16 cellular contexts compared by ENCODE assay signal in the genomic region with DNA sequence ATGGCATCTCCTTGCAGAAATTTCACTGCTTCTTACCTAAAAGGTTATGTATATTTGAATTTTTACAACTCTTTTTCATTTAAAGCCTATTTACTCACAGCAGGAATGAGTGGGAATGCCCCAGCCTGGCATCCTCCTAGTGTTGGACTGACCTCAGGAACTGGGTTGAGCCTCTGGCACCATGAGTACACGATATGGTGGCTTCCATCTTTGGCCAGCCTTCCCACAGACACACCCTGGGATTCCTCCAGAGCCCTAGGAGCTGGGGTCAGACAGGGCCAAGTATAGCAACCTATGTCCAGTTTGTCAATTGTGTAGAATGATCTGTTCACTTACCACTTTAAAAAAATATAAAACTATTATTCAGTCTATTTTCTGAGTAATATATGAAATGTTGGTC. TPM values are rescaled to one million over a fixed set of nuclear protein-coding genes. Genes with fewer than 3 reads are reported as not detected.
DNase-seq lines count a peak whose midpoint lies in the region; ATAC-seq and TF ChIP-seq lines count a peak whose summit lies in the region.
"Had no signal": no experiment of that assay in that cellular context is flagged by ENCODE, and none has a peak within 500 bp of the region (broad histone marks: within the 10 kb centered on the region; RNA-seq: fewer than 3 reads in every experiment).

No MANE protein-coding gene starts in this region.

- H3K79me2 ChIP-seq in Karpas-422 (ENCODE audit: low read length) = peaks cover 3% of the 10 kb centered on the region; the same call in 1 of the 2 replicates

- no peaks in the 10 kb centered on the region for H3K9me2 ChIP-seq in Karpas-422 (replicated peaks; ENCODE audit: insufficient read depth, low read length)

- no peak overlapping the region for H4K8ac ChIP-seq in IMR-90 (ENCODE audit: low read depth in 2 of 2, low read length in 2 of 2)

- peak overlapping the region; percentile 13; the same call in 1 of the 2 replicates for H4K91ac ChIP-seq in IMR-90 (ENCODE audit: insufficient read depth, low read depth, low read length)

- H3K27ac ChIP-seq in IMR-90 (ENCODE audit: insufficient read depth, low read length) (no peak overlapping the region), Karpas-422 (ENCODE audit: low read length) (peak overlapping the region; percentile 96)
- H3K27ac ChIP-seq in naive thymus-derived CD4-positive, alpha-beta T cell (ENCODE audit: low read depth, low read length) = no peak overlapping the region
- H3K27ac ChIP-seq: GM23248 had no signal

- H3K9me1 ChIP-seq in IMR-90 (ENCODE audit: insufficient read depth, low read length) = peaks cover 28% of the 10 kb centered on the region

- no TSS peak for BruUV-seq in IMR-90 (replicated peaks; lab: Mats Ljungman, UMichigan)

- dilution Hi-C loops in IMR-90 (cut with HindIII; ENCODE audit: low sequenced_read_pairs, unreplicated experiment) = no loop called here

- no peak overlapping the region for H3K4me3 ChIP-seq in IMR-90 (ENCODE audit: insufficient read depth, low read depth, low read length)
- no peak overlapping the region for H3K4me3 ChIP-seq in Karpas-422 (ENCODE audit: low read length)
- no peak overlapping the region for H3K4me3 ChIP-seq in naive thymus-derived CD4-positive, alpha-beta T cell (ENCODE audit: low read length)
- H3K4me3 ChIP-seq: GM23248 had no signal

- no peaks in the 10 kb centered on the region for H3K36me3 Mint-ChIP-seq in naive thymus-derived CD4-positive, alpha-beta T cell
- no peaks in the 10 kb centered on the region for H3K36me3 Mint-ChIP-seq in immature natural killer cell
- H3K36me3 Mint-ChIP-seq: CD4-positive, alpha-beta memory T cell had no signal

- H4K5ac ChIP-seq in IMR-90 (ENCODE audit: low read depth, low read length) = no peak overlapping the region

- H3K27me3 Mint-ChIP-seq in naive thymus-derived CD4-positive, alpha-beta T cell = peaks cover 0 to 12% (median 0%) of the 10 kb centered on the region in 5 donors
- H3K27me3 Mint-ChIP-seq in immature natural killer cell (ENCODE audit: low read depth in 3 of 3) = peaks cover 0 to 2% (median 0%) of the 10 kb centered on the region in 3 donors
- H3K27me3 Mint-ChIP-seq: CD4-positive, alpha-beta memory T cell had no signal

- no peak overlapping the region for H2BK5ac ChIP-seq in IMR-90 (ENCODE audit: low read depth, low read length, poor library complexity, severe bottlenecking)

- no peak for TF ChIP-seq RAD21 in IMR-90 (IDR thresholded peaks at IDR 0.05; ENCODE audit: low read length)

- peak overlapping the region; percentile 48; the same call in 1 of the 2 replicates for H3K4ac ChIP-seq in IMR-90 (ENCODE audit: low read depth, low read length)

- H2BK20ac ChIP-seq in IMR-90 (ENCODE audit: low read depth, low read length) = 0 out of 2 replicates have a peak overlapping the region, but pooled peaks have one; percentile 23

- no peak for TF ChIP-seq POLR2A in IMR-90 (IDR thresholded peaks at IDR 0.05; ENCODE audit: low read depth, low read length)

- peaks cover 0 to 33% (median 5%) of the 10 kb centered on the region in 7 donors for H3K4me1 Mint-ChIP-seq in naive thymus-derived CD4-positive, alpha-beta T cell
- H3K4me1 Mint-ChIP-seq in immature natural killer cell = peaks cover 68 to 77% of the 10 kb centered on the region in 2 donors

- H3K4me1 ChIP-seq in IMR-90 (ENCODE audit: control insufficient read depth, insufficient read depth, low read length) (peaks cover 44% of the 10 kb centered on the region), Karpas-422 (ENCODE audit: low read length) (peaks cover 98% of the 10 kb centered on the region)
- peaks cover 0 to 7% of the 10 kb centered on the region in 2 donors for H3K4me1 ChIP-seq in naive thymus-derived CD4-positive, alpha-beta T cell (ENCODE audit: control insufficient read depth in 2 of 2, insufficient read depth in 2 of 2, low read length in 2 of 2)

- H2BK15ac ChIP-seq in IMR-90 (ENCODE audit: low read depth, low read length) = peak overlapping the region; percentile 46; the same call in 1 of the 3 replicates

- H2AK9ac ChIP-seq in IMR-90 (replicated peaks; ENCODE audit: low read depth, low read length, poor library complexity) = no peak overlapping the region

- peak overlapping the region; percentile 46; the same call in 1 of the 2 replicates for H2AK5ac ChIP-seq in IMR-90 (ENCODE audit: low read depth, low read length)

- WGBS in IMR-90 (ENCODE audit: extremely low coverage in 2 of 2, insufficient read length in 1 of 2), 2 experiments = no CpG with 5 or more reads among the region's 1 CpG

- DNase-seq in IMR-90 (no peak), Karpas-422 (no peak), NCI-H226 (peak; percentile 35), myocyte (ENCODE audit: low read depth) (peak; percentile 83), epidermal melanocyte (ENCODE audit: insufficient read length, low spot score) (no peak), pons (ENCODE audit: low spot score) (no peak), immature natural killer cell (no peak)
- no peak for DNase-seq in naive thymus-derived CD4-positive, alpha-beta T cell
- DNase-seq: C1 segment of cervical spinal cord; Caco-2; CD4-positive, alpha-beta memory T cell; DMS153; DND-41; GM23248; H7; HCEC 1CT had no signal

- TF ChIP-seq CTCF in IMR-90 (conservative IDR thresholded peaks at IDR 0.05; ENCODE audit: low read depth, low read length) = no peak

- CTCF ChIA-PET in IMR-90 (lab: Yijun Ruan, JAX) = no interaction called here
- CTCF ChIA-PET in naive thymus-derived CD4-positive, alpha-beta T cell (lab: Charles Lee) = no interaction called here

- no peaks in the 10 kb centered on the region for H3K27me3 ChIP-seq in IMR-90 (ENCODE audit: control insufficient read depth, insufficient read depth, low read length)
- H3K27me3 ChIP-seq in Karpas-422 (ENCODE audit: low read length) = no peaks in the 10 kb centered on the region
- H3K27me3 ChIP-seq in naive thymus-derived CD4-positive, alpha-beta T cell (ENCODE audit: control insufficient read depth in 2 of 2, insufficient read depth in 2 of 2, low read length in 2 of 2) = no peaks in the 10 kb centered on the region

- no peak overlapping the region for H3K4me3 Mint-ChIP-seq in naive thymus-derived CD4-positive, alpha-beta T cell
- no peak overlapping the region for H3K4me3 Mint-ChIP-seq in immature natural killer cell
- H3K4me3 Mint-ChIP-seq: CD4-positive, alpha-beta memory T cell had no signal

- H2BK120ac ChIP-seq in IMR-90 (ENCODE audit: low read depth, low read length) = peak overlapping the region; percentile 18; the same call in 1 of the 2 replicates

- H3K79me1 ChIP-seq in IMR-90 (ENCODE audit: low read depth in 1 of 2, low read length in 2 of 2) = 0 out of 4 replicates have a peak, but pooled peaks cover 0 to 2% of the 10 kb centered on the region in 2 experiments

- no peak overlapping the region for H3K27ac Mint-ChIP-seq in naive thymus-derived CD4-positive, alpha-beta T cell
- H3K27ac Mint-ChIP-seq in immature natural killer cell = no peak overlapping the region
- H3K27ac Mint-ChIP-seq: CD4-positive, alpha-beta memory T cell had no signal

- no peak overlapping the region for H3K23ac ChIP-seq in IMR-90 (ENCODE audit: low read depth, low read length)

- H2AFZ ChIP-seq in IMR-90 (replicated peaks; ENCODE audit: low read length, poor library complexity) = no peak overlapping the region
- H2AFZ ChIP-seq in Karpas-422 (ENCODE audit: low read length) = no peak overlapping the region
- H2AFZ ChIP-seq: GM23248 had no signal

- H3K9ac ChIP-seq in IMR-90 (ENCODE audit: low read depth, low read length) = no peak overlapping the region
- peak overlapping the region; percentile 41; the same call in 1 of the 2 replicates for H3K9ac ChIP-seq in Karpas-422 (ENCODE audit: low read length)
- H3K9ac ChIP-seq: GM23248 had no signal

- H3K36me3 ChIP-seq in IMR-90 (ENCODE audit: control insufficient read depth, insufficient read depth, low read length) = no peaks in the 10 kb centered on the region
- H3K36me3 ChIP-seq in Karpas-422 (ENCODE audit: insufficient read depth, low read length) = no peaks in the 10 kb centered on the region
- H3K36me3 ChIP-seq in naive thymus-derived CD4-positive, alpha-beta T cell (ENCODE audit: control insufficient read depth in 2 of 3, insufficient read depth in 3 of 3, low read length in 3 of 3) = no peaks in the 10 kb centered on the region

- ATAC-seq in IMR-90 (ENCODE audit: low read depth) = no peak
- no peak for ATAC-seq in naive thymus-derived CD4-positive, alpha-beta T cell

- no peaks in the 10 kb centered on the region for H3K9me3 ChIP-seq in IMR-90 (ENCODE audit: control insufficient read depth, insufficient read depth, low read length)
- H3K9me3 ChIP-seq in Karpas-422 (ENCODE audit: low read length) = no peaks in the 10 kb centered on the region
- no peaks in the 10 kb centered on the region for H3K9me3 ChIP-seq in naive thymus-derived CD4-positive, alpha-beta T cell (ENCODE audit: control insufficient read depth in 2 of 3, low read length in 3 of 3)
- H3K9me3 ChIP-seq: Caco-2 had no signal

- intact Hi-C loops in IMR-90 (cut with micrococcal nuclease) = no loop called here
- intact Hi-C loops in naive thymus-derived CD4-positive, alpha-beta T cell (cut with micrococcal nuclease) = no loop called here

- POLR2A ChIA-PET in IMR-90 (lab: Charles Lee; ENCODE audit: unreplicated experiment) = no interaction called here
- POLR2A ChIA-PET in naive thymus-derived CD4-positive, alpha-beta T cell (lab: Charles Lee) = no interaction called here

- no peak overlapping the region for H3K4me2 ChIP-seq in IMR-90 (ENCODE audit: low read depth, low read length)
- peak overlapping the region; percentile 48 for H3K4me2 ChIP-seq in Karpas-422 (ENCODE audit: low read depth, low read length, poor library complexity, severe bottlenecking)

- 0 out of 2 replicates have a peak overlapping the region, but pooled peaks have one; percentile 13 for H3K14ac ChIP-seq in IMR-90 (replicated peaks; ENCODE audit: low read depth, low read length)

- no peaks in the 10 kb centered on the region for H4K20me1 ChIP-seq in IMR-90 (ENCODE audit: insufficient read depth, low read length)
- H4K20me1 ChIP-seq in Karpas-422 (ENCODE audit: insufficient read depth, low read depth, low read length) = no peaks in the 10 kb centered on the region

- no peak overlapping the region for H3K18ac ChIP-seq in IMR-90 (ENCODE audit: low read depth, low read length)

- no peak overlapping the region for H3K56ac ChIP-seq in IMR-90 (ENCODE audit: extremely low read depth, insufficient read depth, low read length)

- in situ Hi-C loops in IMR-90 (cut with MboI; ENCODE audit: low sequenced_read_pairs) = no loop called here

- H3K9me3 Mint-ChIP-seq in naive thymus-derived CD4-positive, alpha-beta T cell = no peaks in the 10 kb centered on the region
- no peaks in the 10 kb centered on the region for H3K9me3 Mint-ChIP-seq in immature natural killer cell
- H3K9me3 Mint-ChIP-seq: CD4-positive, alpha-beta memory T cell had no signal

RNA-seq across cellular contexts. Expression of gene HEG1, which starts 57.2 kb away (rescaled TPM):
- 23.9 and 25.6 TPM in 2 replicates for total RNA-seq in IMR-90 (2012; rRNA removed)
- polyA plus RNA-seq in IMR-90 (2012; rRNA removed) = 36.3 and 43.4 TPM in 2 replicates
- polyA plus RNA-seq in IMR-90 (2012; cell fraction: cytosol; rRNA removed) = 26.1 and 37.9 TPM in 2 replicates
- 30.7 and 53.5 TPM in 2 replicates for polyA plus RNA-seq in IMR-90 (2012; cell fraction: nucleus; rRNA removed; ENCODE audit: low replicate concordance)
- total RNA-seq in Karpas-422 (2014; rRNA removed; shearing (Covaris generic); ENCODE audit: low replicate concordance) = 57.3 and 57.9 TPM in 2 replicates
- total RNA-seq in myocyte = 26.1 and 32.4 TPM in 2 replicates
- 44.7 TPM for polyA plus RNA-seq in myocyte (2012)
- total RNA-seq in naive thymus-derived CD4-positive, alpha-beta T cell = 10 to 100 TPM; 16.9 to 45.4 (median 20.0) TPM
- polyA plus RNA-seq in naive thymus-derived CD4-positive, alpha-beta T cell = 1 to 10 TPM; 2.1 to 5.4 TPM
- 10 to 100 TPM in 1 of 3 donors, 1 to 10 TPM in 2; 2.1 to 12.1 (median 4.9) TPM for polyA plus RNA-seq in immature natural killer cell

Comparison
In these comparisons a context has a peak if more than half of its experiments do, and no peak if none do; other contexts are left out.
1. DNase-seq: peak in NCI-H226 (single experiment) and myocyte (single experiment); none in IMR-90 (single experiment), Karpas-422 (single experiment), naive thymus-derived CD4-positive, alpha-beta T cell (0 of 9), epidermal melanocyte (single experiment), pons (single experiment) and immature natural killer cell (0 of 3).